In genomic region chr16:17017442-17017841, GRCh38 we compare ENCODE assay signal across 8 cellular contexts.
"Had no signal": no experiment of that assay in that cellular context is flagged by ENCODE, and none has a peak within 500 bp of the region (broad histone marks: within the 10 kb centered on the region; RNA-seq: fewer than 3 reads in every experiment).

No MANE protein-coding gene starts in this region.

- H3K4me3 ChIP-seq: GM12878 had no signal

- ATAC-seq: GM12878 had no signal

- DNase-seq: GDM1, GF-D8 had no signal

- FAIRE-seq: G401.6, GM12878, GM12891, GM12892, GM18507, GM19239 had no signal
